1 cellular context compared by ENCODE assay signal in the genomic region with DNA sequence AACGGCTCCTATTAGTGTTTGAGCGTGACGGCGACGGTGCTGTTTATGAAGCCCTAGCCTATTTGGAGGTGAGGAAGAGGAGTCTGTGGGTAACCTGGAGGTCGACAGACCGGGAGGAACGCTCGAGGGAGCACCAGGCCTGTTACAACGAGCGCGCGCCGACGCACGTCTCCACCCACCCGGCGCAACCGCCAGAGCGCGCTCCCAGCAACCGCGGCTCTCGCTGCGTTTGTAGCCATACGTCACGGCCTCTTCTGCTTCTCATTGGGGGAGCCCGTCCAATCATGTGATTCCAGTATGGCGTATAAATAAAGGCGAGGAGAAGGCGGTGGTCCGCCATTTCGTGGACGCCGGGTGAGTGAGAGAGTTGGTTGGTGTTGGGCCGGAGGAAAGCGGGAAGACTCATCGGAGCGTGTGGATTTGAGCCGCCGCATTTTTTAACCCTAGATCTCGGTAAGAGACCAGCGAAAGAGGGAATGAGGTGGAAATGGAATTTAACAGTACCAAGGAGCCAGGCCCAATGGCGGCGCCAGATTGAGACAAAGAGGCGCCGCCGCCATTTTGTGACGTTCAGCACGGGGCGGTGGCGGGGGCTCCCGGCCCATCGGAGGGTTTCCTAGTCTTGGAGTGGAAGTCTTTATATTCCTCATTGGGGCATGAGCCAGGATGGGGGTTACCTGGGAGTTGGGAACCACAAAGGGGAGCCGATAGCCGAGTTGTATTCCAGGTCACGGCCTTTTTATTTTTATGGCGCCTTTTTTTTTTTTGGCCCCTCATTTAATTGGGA.
TF ChIP-seq lines count a peak whose summit lies in the region.

A gene (plus strand): TSS at position 334 of the 787 bp plus-strand sequence. CDS start 2,401 bp downstream, outside the sequence.

TF ChIP-seq in HepG2, 621 proteins besides CTCF, POLR2A, EP300 and RAD21 (continued from another document and continues in another):
- TF ChIP-seq, protein P1, sequence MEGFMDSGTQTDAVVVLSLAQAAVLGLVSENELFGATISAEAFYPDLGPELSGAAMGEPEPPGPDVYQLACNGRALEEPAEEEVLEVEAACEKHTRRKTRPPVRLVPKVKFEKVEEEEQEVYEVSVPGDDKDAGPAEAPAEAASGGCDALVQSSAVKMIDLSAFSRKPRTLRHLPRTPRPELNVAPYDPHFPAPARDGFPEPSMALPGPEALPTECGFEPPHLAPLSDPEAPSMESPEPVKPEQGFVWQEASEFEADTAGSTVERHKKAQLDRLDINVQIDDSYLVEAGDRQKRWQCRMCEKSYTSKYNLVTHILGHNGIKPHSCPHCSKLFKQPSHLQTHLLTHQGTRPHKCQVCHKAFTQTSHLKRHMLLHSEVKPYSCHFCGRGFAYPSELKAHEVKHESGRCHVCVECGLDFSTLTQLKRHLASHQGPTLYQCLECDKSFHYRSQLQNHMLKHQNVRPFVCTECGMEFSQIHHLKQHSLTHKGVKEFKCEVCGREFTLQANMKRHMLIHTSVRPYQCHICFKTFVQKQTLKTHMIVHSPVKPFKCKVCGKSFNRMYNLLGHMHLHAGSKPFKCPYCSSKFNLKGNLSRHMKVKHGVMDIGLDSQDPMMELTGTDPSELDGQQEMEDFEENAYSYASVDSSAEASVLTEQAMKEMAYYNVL (CRISPR knock-in tag; IDR thresholded peaks at IDR 0.05; ENCODE audit: borderline replicate concordance), result no peak; the same call in 1 of the 2 replicates
- TF ChIP-seq ZNF775 (CRISPR knock-in tag; IDR thresholded peaks at IDR 0.05; ENCODE audit: borderline replicate concordance) (no peak), ZNF30 (CRISPR knock-in tag; IDR thresholded peaks at IDR 0.05) (no peak), PHF5A (CRISPR knock-in tag; IDR thresholded peaks at IDR 0.05; ENCODE audit: low read depth, unreplicated experiment) (no peak), NFE2 (CRISPR knock-in tag; IDR thresholded peaks at IDR 0.05) (peak; percentile 50; the same call in 1 of the 2 replicates), ELF1 (CRISPR knock-in tag; IDR thresholded peaks at IDR 0.05) (peak; percentile 54; the same call in 1 of the 2 replicates), SP2 (CRISPR knock-in tag; IDR thresholded peaks at IDR 0.05) (peak; percentile 15; the same call in 1 of the 2 replicates), ZNF468 (CRISPR knock-in tag; IDR thresholded peaks at IDR 0.05) (no peak), SMARCC2 (IDR thresholded peaks at IDR 0.05) (no peak), IRX3 (CRISPR knock-in tag; IDR thresholded peaks at IDR 0.05; ENCODE audit: borderline replicate concordance, low read depth) (peak; percentile 76; the same call in 1 of the 2 replicates), ZKSCAN1 (IDR thresholded peaks at IDR 0.05; ENCODE audit: low read length) (no peak), ZNF549 (CRISPR knock-in tag; IDR thresholded peaks at IDR 0.05) (0 out of 2 replicates have a peak, but pooled peaks have one; percentile 63), ZNF709 (CRISPR knock-in tag; IDR thresholded peaks at IDR 0.05) (peak; percentile 95; the same call in 1 of the 2 replicates), AGO1 (IDR thresholded peaks at IDR 0.05; ENCODE audit: low read depth, low read length, poor library complexity, severe bottlenecking) (no peak)
- TF ChIP-seq, protein P2, sequence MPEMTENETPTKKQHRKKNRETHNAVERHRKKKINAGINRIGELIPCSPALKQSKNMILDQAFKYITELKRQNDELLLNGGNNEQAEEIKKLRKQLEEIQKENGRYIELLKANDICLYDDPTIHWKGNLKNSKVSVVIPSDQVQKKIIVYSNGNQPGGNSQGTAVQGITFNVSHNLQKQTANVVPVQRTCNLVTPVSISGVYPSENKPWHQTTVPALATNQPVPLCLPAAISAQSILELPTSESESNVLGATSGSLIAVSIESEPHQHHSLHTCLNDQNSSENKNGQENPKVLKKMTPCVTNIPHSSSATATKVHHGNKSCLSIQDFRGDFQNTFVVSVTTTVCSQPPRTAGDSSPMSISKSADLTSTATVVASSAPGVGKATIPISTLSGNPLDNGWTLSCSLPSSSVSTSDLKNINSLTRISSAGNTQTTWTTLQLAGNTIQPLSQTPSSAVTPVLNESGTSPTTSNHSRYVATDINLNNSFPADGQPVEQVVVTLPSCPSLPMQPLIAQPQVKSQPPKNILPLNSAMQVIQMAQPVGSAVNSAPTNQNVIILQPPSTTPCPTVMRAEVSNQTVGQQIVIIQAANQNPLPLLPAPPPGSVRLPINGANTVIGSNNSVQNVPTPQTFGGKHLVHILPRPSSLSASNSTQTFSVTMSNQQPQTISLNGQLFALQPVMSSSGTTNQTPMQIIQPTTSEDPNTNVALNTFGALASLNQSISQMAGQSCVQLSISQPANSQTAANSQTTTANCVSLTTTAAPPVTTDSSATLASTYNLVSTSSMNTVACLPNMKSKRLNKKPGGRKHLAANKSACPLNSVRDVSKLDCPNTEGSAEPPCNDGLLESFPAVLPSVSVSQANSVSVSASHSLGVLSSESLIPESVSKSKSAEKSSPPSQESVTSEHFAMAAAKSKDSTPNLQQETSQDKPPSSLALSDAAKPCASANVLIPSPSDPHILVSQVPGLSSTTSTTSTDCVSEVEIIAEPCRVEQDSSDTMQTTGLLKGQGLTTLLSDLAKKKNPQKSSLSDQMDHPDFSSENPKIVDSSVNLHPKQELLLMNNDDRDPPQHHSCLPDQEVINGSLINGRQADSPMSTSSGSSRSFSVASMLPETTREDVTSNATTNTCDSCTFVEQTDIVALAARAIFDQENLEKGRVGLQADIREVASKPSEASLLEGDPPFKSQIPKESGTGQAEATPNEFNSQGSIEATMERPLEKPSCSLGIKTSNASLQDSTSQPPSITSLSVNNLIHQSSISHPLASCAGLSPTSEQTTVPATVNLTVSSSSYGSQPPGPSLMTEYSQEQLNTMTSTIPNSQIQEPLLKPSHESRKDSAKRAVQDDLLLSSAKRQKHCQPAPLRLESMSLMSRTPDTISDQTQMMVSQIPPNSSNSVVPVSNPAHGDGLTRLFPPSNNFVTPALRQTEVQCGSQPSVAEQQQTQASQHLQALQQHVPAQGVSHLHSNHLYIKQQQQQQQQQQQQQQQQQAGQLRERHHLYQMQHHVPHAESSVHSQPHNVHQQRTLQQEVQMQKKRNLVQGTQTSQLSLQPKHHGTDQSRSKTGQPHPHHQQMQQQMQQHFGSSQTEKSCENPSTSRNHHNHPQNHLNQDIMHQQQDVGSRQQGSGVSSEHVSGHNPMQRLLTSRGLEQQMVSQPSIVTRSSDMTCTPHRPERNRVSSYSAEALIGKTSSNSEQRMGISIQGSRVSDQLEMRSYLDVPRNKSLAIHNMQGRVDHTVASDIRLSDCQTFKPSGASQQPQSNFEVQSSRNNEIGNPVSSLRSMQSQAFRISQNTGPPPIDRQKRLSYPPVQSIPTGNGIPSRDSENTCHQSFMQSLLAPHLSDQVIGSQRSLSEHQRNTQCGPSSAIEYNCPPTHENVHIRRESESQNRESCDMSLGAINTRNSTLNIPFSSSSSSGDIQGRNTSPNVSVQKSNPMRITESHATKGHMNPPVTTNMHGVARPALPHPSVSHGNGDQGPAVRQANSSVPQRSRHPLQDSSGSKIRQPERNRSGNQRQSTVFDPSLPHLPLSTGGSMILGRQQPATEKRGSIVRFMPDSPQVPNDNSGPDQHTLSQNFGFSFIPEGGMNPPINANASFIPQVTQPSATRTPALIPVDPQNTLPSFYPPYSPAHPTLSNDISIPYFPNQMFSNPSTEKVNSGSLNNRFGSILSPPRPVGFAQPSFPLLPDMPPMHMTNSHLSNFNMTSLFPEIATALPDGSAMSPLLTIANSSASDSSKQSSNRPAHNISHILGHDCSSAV (CRISPR knock-in tag; IDR thresholded peaks at IDR 0.05; ENCODE audit: borderline replicate concordance), result no peak
- TF ChIP-seq, protein P3, sequence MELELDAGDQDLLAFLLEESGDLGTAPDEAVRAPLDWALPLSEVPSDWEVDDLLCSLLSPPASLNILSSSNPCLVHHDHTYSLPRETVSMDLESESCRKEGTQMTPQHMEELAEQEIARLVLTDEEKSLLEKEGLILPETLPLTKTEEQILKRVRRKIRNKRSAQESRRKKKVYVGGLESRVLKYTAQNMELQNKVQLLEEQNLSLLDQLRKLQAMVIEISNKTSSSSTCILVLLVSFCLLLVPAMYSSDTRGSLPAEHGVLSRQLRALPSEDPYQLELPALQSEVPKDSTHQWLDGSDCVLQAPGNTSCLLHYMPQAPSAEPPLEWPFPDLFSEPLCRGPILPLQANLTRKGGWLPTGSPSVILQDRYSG (CRISPR knock-in tag; IDR thresholded peaks at IDR 0.05), result 0 out of 2 replicates have a peak, but pooled peaks have one; percentile 70
- TF ChIP-seq, protein P4, sequence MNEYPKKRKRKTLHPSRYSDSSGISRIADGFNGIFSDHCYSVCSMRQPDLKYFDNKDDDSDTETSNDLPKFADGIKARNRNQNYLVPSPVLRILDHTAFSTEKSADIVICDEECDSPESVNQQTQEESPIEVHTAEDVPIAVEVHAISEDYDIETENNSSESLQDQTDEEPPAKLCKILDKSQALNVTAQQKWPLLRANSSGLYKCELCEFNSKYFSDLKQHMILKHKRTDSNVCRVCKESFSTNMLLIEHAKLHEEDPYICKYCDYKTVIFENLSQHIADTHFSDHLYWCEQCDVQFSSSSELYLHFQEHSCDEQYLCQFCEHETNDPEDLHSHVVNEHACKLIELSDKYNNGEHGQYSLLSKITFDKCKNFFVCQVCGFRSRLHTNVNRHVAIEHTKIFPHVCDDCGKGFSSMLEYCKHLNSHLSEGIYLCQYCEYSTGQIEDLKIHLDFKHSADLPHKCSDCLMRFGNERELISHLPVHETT (CRISPR knock-in tag; conservative IDR thresholded peaks at IDR 0.05), result peak; percentile 80; the same call in 1 of the 2 replicates
- TF ChIP-seq, protein P5, sequence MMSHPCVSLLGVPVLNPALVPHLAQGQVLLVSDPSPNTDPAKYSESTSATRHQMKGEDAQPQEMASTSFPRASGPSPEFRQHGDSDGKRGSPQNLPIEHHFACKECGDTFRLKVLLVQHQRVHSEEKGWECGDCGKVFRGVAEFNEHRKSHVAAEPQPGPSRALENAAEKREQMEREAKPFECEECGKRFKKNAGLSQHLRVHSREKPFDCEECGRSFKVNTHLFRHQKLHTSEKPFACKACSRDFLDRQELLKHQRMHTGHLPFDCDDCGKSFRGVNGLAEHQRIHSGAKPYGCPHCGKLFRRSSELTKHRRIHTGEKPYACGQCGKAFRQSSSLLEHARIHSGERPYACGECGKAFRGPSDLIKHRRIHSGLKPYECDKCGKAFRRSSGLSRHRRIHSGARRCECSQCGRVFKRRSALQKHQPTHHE (CRISPR knock-in tag; IDR thresholded peaks at IDR 0.05; ENCODE audit: borderline replicate concordance), result peak; percentile 96
- TF ChIP-seq, protein P6, sequence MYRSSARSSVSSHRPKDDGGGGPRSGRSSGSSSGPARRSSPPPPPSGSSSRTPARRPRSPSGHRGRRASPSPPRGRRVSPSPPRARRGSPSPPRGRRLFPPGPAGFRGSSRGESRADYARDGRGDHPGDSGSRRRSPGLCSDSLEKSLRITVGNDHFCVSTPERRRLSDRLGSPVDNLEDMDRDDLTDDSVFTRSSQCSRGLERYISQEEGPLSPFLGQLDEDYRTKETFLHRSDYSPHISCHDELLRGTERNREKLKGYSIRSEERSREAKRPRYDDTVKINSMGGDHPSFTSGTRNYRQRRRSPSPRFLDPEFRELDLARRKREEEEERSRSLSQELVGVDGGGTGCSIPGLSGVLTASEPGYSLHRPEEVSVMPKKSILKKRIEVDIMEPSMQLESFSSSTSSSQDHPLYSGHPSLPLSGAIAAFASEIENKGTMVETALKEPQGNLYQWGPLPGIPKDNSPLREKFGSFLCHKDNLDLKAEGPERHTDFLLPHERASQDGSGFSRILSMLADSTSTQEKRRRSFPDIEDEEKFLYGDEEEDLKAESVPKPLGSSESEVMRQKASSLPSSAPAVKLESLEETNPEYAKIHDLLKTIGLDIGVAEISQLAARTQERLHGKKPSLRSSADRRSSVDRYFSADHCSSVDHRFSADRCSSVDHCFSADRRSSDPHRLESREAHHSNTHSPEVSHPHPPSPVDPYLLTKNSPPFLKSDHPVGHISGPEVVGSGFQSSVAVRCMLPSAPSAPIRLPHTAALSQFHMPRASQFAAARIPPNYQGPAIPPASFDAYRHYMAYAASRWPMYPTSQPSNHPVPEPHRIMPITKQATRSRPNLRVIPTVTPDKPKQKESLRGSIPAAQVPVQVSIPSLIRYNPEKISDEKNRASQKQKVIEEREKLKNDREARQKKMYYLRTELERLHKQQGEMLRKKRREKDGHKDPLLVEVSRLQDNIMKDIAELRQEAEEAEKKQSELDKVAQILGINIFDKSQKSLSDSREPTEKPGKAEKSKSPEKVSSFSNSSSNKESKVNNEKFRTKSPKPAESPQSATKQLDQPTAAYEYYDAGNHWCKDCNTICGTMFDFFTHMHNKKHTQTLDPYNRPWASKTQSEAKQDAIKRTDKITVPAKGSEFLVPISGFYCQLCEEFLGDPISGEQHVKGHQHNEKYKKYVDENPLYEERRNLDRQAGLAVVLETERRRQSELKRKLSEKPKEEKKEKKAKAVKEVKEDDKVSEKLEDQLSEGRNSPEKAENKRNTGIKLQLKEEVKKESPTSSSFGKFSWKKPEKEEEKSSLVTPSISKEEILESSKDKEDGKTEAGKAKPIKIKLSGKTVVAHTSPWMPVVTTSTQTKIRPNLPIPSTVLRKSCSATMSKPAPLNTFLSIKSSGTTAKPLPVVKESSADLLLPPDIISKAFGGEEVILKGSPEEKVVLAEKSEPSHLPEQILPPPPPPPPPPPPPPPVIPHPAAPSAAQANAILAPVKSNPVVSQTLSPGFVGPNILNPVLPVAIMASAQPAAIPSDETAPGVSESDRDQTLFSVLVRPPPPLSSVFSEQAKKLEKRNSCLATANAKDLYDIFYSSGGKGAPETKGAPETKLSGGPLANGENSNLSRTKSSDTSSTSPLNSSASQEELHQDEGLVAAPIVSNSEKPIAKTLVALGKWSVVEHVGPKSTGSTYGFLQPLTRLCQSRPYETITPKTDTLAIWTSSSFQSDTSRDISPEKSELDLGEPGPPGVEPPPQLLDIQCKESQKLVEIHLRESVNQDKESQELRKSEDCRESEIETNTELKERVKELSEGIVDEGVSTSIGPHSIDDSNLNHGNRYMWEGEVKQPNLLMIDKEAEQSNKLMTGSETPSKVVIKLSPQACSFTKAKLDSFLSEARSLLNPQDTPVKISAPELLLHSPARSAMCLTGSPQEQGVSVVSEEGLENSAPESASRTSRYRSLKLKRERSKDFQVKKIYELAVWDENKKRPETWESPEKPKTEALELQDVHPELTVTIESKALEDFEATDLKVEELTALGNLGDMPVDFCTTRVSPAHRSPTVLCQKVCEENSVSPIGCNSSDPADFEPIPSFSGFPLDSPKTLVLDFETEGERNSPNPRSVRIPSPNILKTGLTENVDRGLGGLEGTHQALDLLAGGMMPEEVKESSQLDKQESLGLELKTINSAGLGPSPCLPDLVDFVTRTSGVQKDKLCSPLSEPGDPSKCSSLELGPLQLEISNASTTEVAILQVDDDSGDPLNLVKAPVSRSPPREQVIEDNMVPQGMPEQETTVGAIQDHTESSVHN (CRISPR knock-in tag; IDR thresholded peaks at IDR 0.05), result no peak; the same call in 1 of the 2 replicates
- TF ChIP-seq, protein P7, sequence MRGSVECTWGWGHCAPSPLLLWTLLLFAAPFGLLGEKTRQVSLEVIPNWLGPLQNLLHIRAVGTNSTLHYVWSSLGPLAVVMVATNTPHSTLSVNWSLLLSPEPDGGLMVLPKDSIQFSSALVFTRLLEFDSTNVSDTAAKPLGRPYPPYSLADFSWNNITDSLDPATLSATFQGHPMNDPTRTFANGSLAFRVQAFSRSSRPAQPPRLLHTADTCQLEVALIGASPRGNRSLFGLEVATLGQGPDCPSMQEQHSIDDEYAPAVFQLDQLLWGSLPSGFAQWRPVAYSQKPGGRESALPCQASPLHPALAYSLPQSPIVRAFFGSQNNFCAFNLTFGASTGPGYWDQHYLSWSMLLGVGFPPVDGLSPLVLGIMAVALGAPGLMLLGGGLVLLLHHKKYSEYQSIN (CRISPR knock-in tag; IDR thresholded peaks at IDR 0.05; ENCODE audit: borderline replicate concordance), result no peak
